Comparison of ENCODE assay signal across 12 cellular contexts in the genomic region with DNA sequence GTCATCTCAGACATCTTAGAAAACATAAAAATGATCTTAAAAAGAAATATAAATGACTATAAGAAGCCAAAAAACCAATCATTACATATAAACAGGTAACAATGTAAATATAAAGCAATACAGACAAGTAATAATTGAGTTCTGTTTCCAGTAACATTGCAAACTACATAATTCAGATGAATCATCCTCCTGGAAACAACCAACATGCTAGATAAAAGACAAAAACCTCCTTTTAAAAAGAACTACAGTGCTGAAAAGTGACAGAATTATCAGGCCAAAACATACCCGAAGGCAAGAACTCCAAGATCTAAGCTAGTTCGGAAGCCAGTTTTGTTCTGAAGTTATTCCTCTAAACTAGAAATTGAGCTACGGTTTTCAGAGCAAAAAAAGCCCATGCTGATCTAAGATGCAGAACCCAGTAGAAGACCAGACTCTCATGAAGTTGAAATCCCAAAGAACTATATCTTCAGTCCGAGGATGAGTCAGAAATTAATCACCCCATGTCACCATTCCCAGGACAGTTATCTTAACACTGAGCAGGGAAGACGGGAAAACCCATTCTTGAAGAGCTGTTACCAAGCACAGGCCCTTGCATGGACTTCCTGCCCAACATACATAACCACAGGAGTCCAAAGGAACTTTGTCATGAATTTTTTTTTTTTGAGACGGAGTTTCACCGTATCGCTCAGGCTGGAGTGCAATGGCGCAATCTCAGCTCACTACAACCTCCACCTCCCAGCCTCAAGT. TPM values are rescaled to one million over a fixed set of nuclear protein-coding genes. Genes with fewer than 3 reads are reported as not detected.
A peak's percentile ranks its signal among the peaks of the same experiment; 100 is the strongest.
DNase-seq lines count a peak whose midpoint lies in the region; ATAC-seq and TF ChIP-seq lines count a peak whose summit lies in the region.
"Had no signal": no experiment of that assay in that cellular context is flagged by ENCODE, and none has a peak within 500 bp of the region (broad histone marks: within the 10 kb centered on the region; RNA-seq: fewer than 3 reads in every experiment).

No MANE protein-coding gene starts in this region.

- H3K36me3 ChIP-seq in ascending aorta (peaks cover 32 to 58% of the 10 kb centered on the region in 2 donors), heart left ventricle (peaks cover 0 to 98% (median 87%) of the 10 kb centered on the region in 9 donors)

- intact Hi-C loops in ascending aorta (cut with DNase I) (no loop called here), heart left ventricle (cut with DNase I) (no loop called here)

- H3K4me3 Mint-ChIP-seq in HFFc6 = peak overlapping the region; percentile 74
- H3K4me3 Mint-ChIP-seq: stimulated activated naive CD8-positive, alpha-beta T cell treated with anti-CD3 and anti-CD28 coated beads, Interleukin-15, Interleukin-2, amounts not matched to agents 100 ng/mL and 50 ng/mL, for 24 hours had no signal

- DNase-seq in HFFc6 = peak; percentile 96
- DNase-seq in ascending aorta (ENCODE audit: low spot score in 2 of 2) = no peak
- DNase-seq in heart left ventricle = peak in 1 of 5 donors; percentile 51
- no peak for DNase-seq in substantia nigra (lab: John Stamatoyannopoulos, UW)
- no peak for DNase-seq in NCI-H2081 treated with DMSO at 0.1 percent for 48 hours (lab: John Stamatoyannopoulos, UW)
- DNase-seq in activated gamma-delta T cell (lab: John Stamatoyannopoulos, UW) = no peak
- DNase-seq: activated CD8-positive, alpha-beta memory T cell treated with anti-CD3 and anti-CD28 coated beads, Interleukin-2, amount 50 U/mL, for 48 hours; KBM-7; lower lobe of right lung; NCI-H510A treated with DMSO at 0.1 percent for 48 hours had no signal

- H3K4me3 ChIP-seq in ascending aorta = no peak overlapping the region
- H3K4me3 ChIP-seq in heart left ventricle = no peak overlapping the region
- H3K4me3 ChIP-seq: lower lobe of right lung had no signal

- no peaks in the 10 kb centered on the region for H3K9me3 Mint-ChIP-seq in HFFc6
- H3K9me3 Mint-ChIP-seq: stimulated activated naive CD8-positive, alpha-beta T cell treated with anti-CD3 and anti-CD28 coated beads, Interleukin-15, Interleukin-2, amounts not matched to agents 100 ng/mL and 50 ng/mL, for 24 hours had no signal

- 62 to 76% (median 69%) methylated on average over 9 of the region's 9 CpGs for WGBS in heart left ventricle, 4 donors

- no peaks in the 10 kb centered on the region for H3K27me3 Mint-ChIP-seq in HFFc6 (ENCODE audit: insufficient read depth)
- H3K27me3 Mint-ChIP-seq: stimulated activated naive CD8-positive, alpha-beta T cell treated with anti-CD3 and anti-CD28 coated beads, Interleukin-15, Interleukin-2, amounts not matched to agents 100 ng/mL and 50 ng/mL, for 24 hours had no signal

- H3K4me1 ChIP-seq in ascending aorta (no peaks in the 10 kb centered on the region), heart left ventricle (peaks cover 0 to 16% (median 0%) of the 10 kb centered on the region in 12 donors)
- H3K4me1 ChIP-seq: lower lobe of right lung had no signal

- no peak for TF ChIP-seq CTCF in HFFc6 (IDR thresholded peaks at IDR 0.05)
- no peak for TF ChIP-seq CTCF in ascending aorta (IDR thresholded peaks at IDR 0.05)
- no peak for TF ChIP-seq CTCF in heart left ventricle (IDR thresholded peaks at IDR 0.05)

- TF ChIP-seq POLR2A in heart left ventricle (IDR thresholded peaks at IDR 0.05) = no peak

- H3K27me3 ChIP-seq in ascending aorta (no peaks in the 10 kb centered on the region), heart left ventricle (no peaks in the 10 kb centered on the region)

- H3K9me3 ChIP-seq in ascending aorta (no peaks in the 10 kb centered on the region), heart left ventricle (no peaks in the 10 kb centered on the region)
- H3K9me3 ChIP-seq: lower lobe of right lung had no signal

- peak in 3 of 4 donors; percentile 64 to 91 (median 90) for ATAC-seq in heart left ventricle
- ATAC-seq in HG03175 (IDR thresholded peaks at IDR 0.05; ENCODE audit: unreplicated experiment) = no peak

- H3K36me3 Mint-ChIP-seq in HFFc6 (ENCODE audit: low read depth) = peaks cover 42% of the 10 kb centered on the region

- H3K27ac Mint-ChIP-seq in HFFc6 = peak overlapping the region; percentile 93
- H3K27ac Mint-ChIP-seq: stimulated activated naive CD8-positive, alpha-beta T cell treated with anti-CD3 and anti-CD28 coated beads, Interleukin-15, Interleukin-2, amounts not matched to agents 100 ng/mL and 50 ng/mL, for 24 hours had no signal

- peak overlapping the region; percentile 2 to 38 for H3K27ac ChIP-seq in ascending aorta
- peak overlapping the region in 4 of 12 donors; percentile 3 to 63 (median 27) for H3K27ac ChIP-seq in heart left ventricle
- H3K27ac ChIP-seq in substantia nigra (ENCODE audit: low read depth, low read length, poor library complexity, severe bottlenecking) = peak overlapping the region; percentile 17
- H3K27ac ChIP-seq: lower lobe of right lung had no signal

- peaks cover 46% of the 10 kb centered on the region for H3K4me1 Mint-ChIP-seq in HFFc6 (ENCODE audit: low read depth)

RNA-seq across cellular contexts. Expression of gene PGM3, which starts 9.8 kb away (rescaled TPM):
- 100 to 1,000 TPM in 2 of 6 experiments, 10 to 100 TPM in 4; 97.4 to 103 (median 98.6) TPM for total RNA-seq in HFFc6 (2021; fragmentation: NEBNext Ultra II Directional; extraction: Animal tissue kit (Norgen Biotek cat#: 25700))
- total RNA-seq in ascending aorta (17.9 TPM), heart left ventricle (10 to 100 TPM in 7 of 9 donors, 1 to 10 TPM in 2; 7.3 to 25.1 (median 15.8) TPM)
- 10 to 100 TPM in 1 of 2 donors, 1 to 10 TPM in 1; 3.8 to 18.7 TPM for polyA plus RNA-seq in heart left ventricle

RNA-seq across cellular contexts. Expression of gene RWDD2A, which starts 9.9 kb away (rescaled TPM):
- total RNA-seq in HFFc6 (2021; fragmentation: NEBNext Ultra II Directional; extraction: Animal tissue kit (Norgen Biotek cat#: 25700)) = 1 to 10 TPM; 4.0 to 5.1 (median 4.3) TPM
- 3.5 TPM for total RNA-seq in ascending aorta
- total RNA-seq in heart left ventricle = 1 to 10 TPM; 1.6 to 4.8 (median 3.4) TPM
- 1 to 10 TPM; 1.3 to 2.2 TPM for polyA plus RNA-seq in heart left ventricle
